ENCODE assay signal across 8 cellular contexts in the genomic region with DNA sequence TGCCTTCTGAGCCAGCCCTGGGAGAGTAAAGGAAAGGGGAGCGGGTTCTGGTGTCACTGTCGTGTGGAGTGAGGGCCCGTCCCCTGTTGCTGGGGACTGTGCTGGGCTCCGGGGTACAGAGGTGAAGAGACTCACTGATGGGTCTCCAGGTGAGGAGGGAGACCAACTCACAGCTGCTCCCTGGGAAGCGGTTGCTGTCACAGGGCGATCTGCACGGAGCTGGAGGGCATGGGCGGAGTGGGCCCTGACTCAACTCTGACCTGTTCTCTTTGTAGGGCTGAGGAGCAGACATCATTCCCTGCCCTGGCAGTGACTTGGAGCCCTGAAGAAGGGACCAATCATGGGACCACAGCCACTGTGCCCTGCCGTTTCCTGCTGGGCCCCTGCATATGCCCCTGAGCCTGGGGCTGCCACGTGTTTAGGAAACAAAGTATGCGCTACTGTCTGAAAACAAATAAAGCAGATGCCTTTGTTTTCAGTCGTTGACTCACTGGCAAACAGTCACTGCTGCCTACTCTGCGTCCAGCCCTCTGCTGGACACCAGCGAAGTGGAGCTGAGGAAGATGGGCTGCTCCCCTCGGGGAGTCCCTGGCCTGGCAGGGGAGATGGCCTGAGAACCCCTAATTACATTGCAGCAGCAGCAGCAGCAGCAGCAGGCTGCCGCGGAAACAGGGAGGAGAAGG. TPM values are rescaled to one million over a fixed set of nuclear protein-coding genes. Genes with fewer than 3 reads are reported as not detected.
DNase-seq lines count a peak whose midpoint lies in the region; ATAC-seq and TF ChIP-seq lines count a peak whose summit lies in the region.

No MANE protein-coding gene starts in this region.

- H3K9me3 Mint-ChIP-seq in endodermal cell: no peaks in the 10 kb centered on the region
- H3K9me3 Mint-ChIP-seq in CD4-positive, alpha-beta memory T cell: no peaks in the 10 kb centered on the region

- H3K4me1 ChIP-seq in endodermal cell (ENCODE audit: control insufficient read depth, insufficient read depth, low read length) (no peaks in the 10 kb centered on the region), osteoblast (ENCODE audit: insufficient read depth, low read length) (peaks cover 20% of the 10 kb centered on the region)
- no peaks in the 10 kb centered on the region for H3K4me1 ChIP-seq in CD4-positive, alpha-beta memory T cell (ENCODE audit: insufficient read depth, low read length)

- peaks cover 14% of the 10 kb centered on the region for H3K4me1 Mint-ChIP-seq in endodermal cell
- peaks cover 0 to 7% (median under 1%) of the 10 kb centered on the region in 4 donors for H3K4me1 Mint-ChIP-seq in CD4-positive, alpha-beta memory T cell

- no peaks in the 10 kb centered on the region for H3K79me2 ChIP-seq in osteoblast (ENCODE audit: insufficient read depth, low read length)

- DNase-seq in EH (ENCODE audit: low read depth) (peak; percentile 78), NCI-H345 treated with DMSO at 0.1 percent for 48 hours (lab: John Stamatoyannopoulos, UW; ENCODE audit: unreplicated experiment) (peak; percentile 19), endodermal cell (peak; percentile 68), osteoblast (ENCODE audit: insufficient read length, low spot score, missing footprints) (peak; percentile 96), NCI-H2196 (lab: John Stamatoyannopoulos, UW; ENCODE audit: unreplicated experiment) (no peak)
- no peak for DNase-seq in activated CD4-positive, alpha-beta T cell treated with anti-CD3 and anti-CD28 coated beads, Interleukin-2, amount 50 U/mL, for 1 hour
- DNase-seq in CD4-positive, alpha-beta memory T cell: no peak

- WGBS in endodermal cell (ENCODE audit: insufficient coverage in 1 of 2, insufficient read length in 1 of 2), 2 experiments: 70 to 74% methylated on average over 11 to 17 of the region's 17 CpGs

- POLR2A ChIA-PET in CD4-positive, alpha-beta memory T cell (lab: Charles Lee; ENCODE audit: partially characterized antibody): no interaction called here

- H3K27me3 ChIP-seq in endodermal cell (ENCODE audit: control insufficient read depth, insufficient read depth, low read length, poor library complexity, severe bottlenecking): no peaks in the 10 kb centered on the region
- H3K27me3 ChIP-seq in osteoblast (ENCODE audit: insufficient read depth, low read length): no peaks in the 10 kb centered on the region
- no peaks in the 10 kb centered on the region for H3K27me3 ChIP-seq in CD4-positive, alpha-beta memory T cell (ENCODE audit: insufficient read depth, low read length)

- TF ChIP-seq CTCF in endodermal cell (conservative IDR thresholded peaks at IDR 0.05): peak; percentile 53
- TF ChIP-seq CTCF in osteoblast (IDR thresholded peaks at IDR 0.05; ENCODE audit: extremely low read depth, low read depth, low read length): peak; percentile 70

- peak overlapping the region; percentile 76 for H3K27ac Mint-ChIP-seq in endodermal cell
- H3K27ac Mint-ChIP-seq in CD4-positive, alpha-beta memory T cell: no peak overlapping the region

- H3K9me3 ChIP-seq in endodermal cell (ENCODE audit: control insufficient read depth, low read length) (no peaks in the 10 kb centered on the region), osteoblast (ENCODE audit: low read depth, low read length) (no peaks in the 10 kb centered on the region)
- no peaks in the 10 kb centered on the region for H3K9me3 ChIP-seq in CD4-positive, alpha-beta memory T cell (ENCODE audit: control insufficient read depth in 1 of 2, low read length in 2 of 2)

- H2AFZ ChIP-seq in osteoblast (ENCODE audit: low read length): peak overlapping the region; percentile 23

- no peak overlapping the region for H3K4me2 ChIP-seq in osteoblast (ENCODE audit: insufficient read depth, low read length)

- no peak overlapping the region for H3K9ac ChIP-seq in endodermal cell (ENCODE audit: extremely low read depth, low read length, poor library complexity, severe bottlenecking)

- CTCF ChIA-PET in CD4-positive, alpha-beta memory T cell (lab: Charles Lee; ENCODE audit: partially characterized antibody): no interaction called here

- no peaks in the 10 kb centered on the region for H3K36me3 Mint-ChIP-seq in endodermal cell (ENCODE audit: low read depth)
- H3K36me3 Mint-ChIP-seq in CD4-positive, alpha-beta memory T cell: peaks cover 0 to 3% of the 10 kb centered on the region in 2 donors

- peak overlapping the region; percentile 73 for H3K27ac ChIP-seq in endodermal cell (ENCODE audit: low read depth, low read length)
- peak overlapping the region; percentile 6 for H3K27ac ChIP-seq in osteoblast (ENCODE audit: low read depth, low read length)
- H3K27ac ChIP-seq in CD4-positive, alpha-beta memory T cell (ENCODE audit: low read depth, low read length): no peak overlapping the region

- H3K36me3 ChIP-seq in endodermal cell (ENCODE audit: control insufficient read depth, insufficient read depth, low read length) (no peaks in the 10 kb centered on the region), osteoblast (ENCODE audit: insufficient read depth, low read length) (no peaks in the 10 kb centered on the region)
- no peaks in the 10 kb centered on the region for H3K36me3 ChIP-seq in CD4-positive, alpha-beta memory T cell (ENCODE audit: insufficient read depth, low read length)

- no peaks in the 10 kb centered on the region for H4K20me1 ChIP-seq in osteoblast (ENCODE audit: insufficient read depth, low read length)

- intact Hi-C loops in CD4-positive, alpha-beta memory T cell (cut with micrococcal nuclease): no loop called here

- no peak for ATAC-seq in HG02870 (IDR thresholded peaks at IDR 0.05; ENCODE audit: unreplicated experiment)

- no peak overlapping the region for H3K4me3 ChIP-seq in endodermal cell (ENCODE audit: low read length)
- H3K4me3 ChIP-seq in osteoblast (ENCODE audit: insufficient read depth, low read length): no peak overlapping the region
- H3K4me3 ChIP-seq in CD4-positive, alpha-beta memory T cell (ENCODE audit: low read length in 2 of 2): no peak overlapping the region

- H3K4me3 Mint-ChIP-seq in endodermal cell: no peak overlapping the region
- no peak overlapping the region for H3K4me3 Mint-ChIP-seq in CD4-positive, alpha-beta memory T cell

- H3K27me3 Mint-ChIP-seq in endodermal cell (ENCODE audit: insufficient read depth): no peaks in the 10 kb centered on the region
- peaks cover 0 to 1% of the 10 kb centered on the region in 2 donors for H3K27me3 Mint-ChIP-seq in CD4-positive, alpha-beta memory T cell

RNA-seq across cellular contexts. Expression of a gene that starts 22.9 kb away (rescaled TPM):
- total RNA-seq in endodermal cell (10 to 100 TPM; 66.3 to 79.4 TPM), osteoblast (91.3 and 107 TPM in 2 replicates)
- polyA plus RNA-seq in endodermal cell (2013, experiment 1 of 2): 64.5 TPM
- 61.1 TPM for polyA plus RNA-seq in endodermal cell (2013, experiment 2 of 2)
- total RNA-seq in CD4-positive, alpha-beta memory T cell: 10 to 100 TPM; 18.9 to 21.3 TPM
- polyA plus RNA-seq in CD4-positive, alpha-beta memory T cell: 1 to 10 TPM in 1 of 2 donors, under 1 TPM in 1; 0.34 to 1.4 TPM

Comparison
In these comparisons a context has a peak if more than half of its experiments do, and no peak if none do; other contexts are left out.
1. DNase-seq: peak in EH (single experiment), NCI-H345 treated with DMSO at 0.1 percent for 48 hours (single experiment), endodermal cell (single experiment) and osteoblast (single experiment); none in activated CD4-positive, alpha-beta T cell treated with anti-CD3 and anti-CD28 coated beads, Interleukin-2, amount 50 U/mL, for 1 hour (single experiment), CD4-positive, alpha-beta memory T cell (0 of 5) and NCI-H2196 (single experiment).